In the genomic region with DNA sequence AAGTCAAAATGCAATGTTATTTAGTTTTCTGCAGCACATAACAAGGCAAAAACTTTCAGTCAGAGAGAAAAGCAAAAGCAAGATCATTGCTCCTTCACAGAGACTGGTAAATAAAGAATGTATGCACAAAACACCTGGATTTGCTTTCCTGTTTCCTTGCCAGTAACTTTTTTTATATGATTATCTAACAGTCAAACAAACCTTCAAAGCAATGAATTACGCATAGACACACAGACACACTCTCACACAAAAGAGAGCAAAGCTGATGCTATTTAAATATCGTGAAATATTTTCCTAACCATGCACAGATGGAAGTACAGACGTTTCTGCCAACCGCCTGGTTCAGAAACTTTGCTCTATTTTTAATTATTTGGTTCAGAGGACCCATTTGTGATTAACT, we compare ENCODE assay signal across 1 cellular context.
A peak's percentile ranks its signal among the peaks of the same experiment; 100 is the strongest.
TF ChIP-seq lines count a peak whose summit lies in the region.

No MANE protein-coding gene starts in this region.

TF ChIP-seq in HepG2, 621 proteins besides CTCF, POLR2A, EP300 and RAD21 (continued from another document):
- no peak for TF ChIP-seq ZNF350 (CRISPR knock-in tag; IDR thresholded peaks at IDR 0.05; ENCODE audit: borderline replicate concordance, low read depth)
- TF ChIP-seq, protein P1, sequence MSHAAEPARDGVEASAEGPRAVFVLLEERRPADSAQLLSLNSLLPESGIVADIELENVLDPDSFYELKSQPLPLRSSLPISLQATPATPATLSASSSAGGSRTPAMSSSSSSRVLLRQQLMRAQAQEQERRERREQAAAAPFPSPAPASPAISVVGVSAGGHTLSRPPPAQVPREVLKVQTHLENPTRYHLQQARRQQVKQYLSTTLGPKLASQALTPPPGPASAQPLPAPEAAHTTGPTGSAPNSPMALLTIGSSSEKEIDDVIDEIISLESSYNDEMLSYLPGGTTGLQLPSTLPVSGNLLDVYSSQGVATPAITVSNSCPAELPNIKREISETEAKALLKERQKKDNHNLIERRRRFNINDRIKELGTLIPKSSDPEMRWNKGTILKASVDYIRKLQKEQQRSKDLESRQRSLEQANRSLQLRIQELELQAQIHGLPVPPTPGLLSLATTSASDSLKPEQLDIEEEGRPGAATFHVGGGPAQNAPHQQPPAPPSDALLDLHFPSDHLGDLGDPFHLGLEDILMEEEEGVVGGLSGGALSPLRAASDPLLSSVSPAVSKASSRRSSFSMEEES (CRISPR knock-in tag; IDR thresholded peaks at IDR 0.05): no peak
- no peak for TF ChIP-seq ZBTB38 (CRISPR knock-in tag; IDR thresholded peaks at IDR 0.05)
- TF ChIP-seq, protein P2, sequence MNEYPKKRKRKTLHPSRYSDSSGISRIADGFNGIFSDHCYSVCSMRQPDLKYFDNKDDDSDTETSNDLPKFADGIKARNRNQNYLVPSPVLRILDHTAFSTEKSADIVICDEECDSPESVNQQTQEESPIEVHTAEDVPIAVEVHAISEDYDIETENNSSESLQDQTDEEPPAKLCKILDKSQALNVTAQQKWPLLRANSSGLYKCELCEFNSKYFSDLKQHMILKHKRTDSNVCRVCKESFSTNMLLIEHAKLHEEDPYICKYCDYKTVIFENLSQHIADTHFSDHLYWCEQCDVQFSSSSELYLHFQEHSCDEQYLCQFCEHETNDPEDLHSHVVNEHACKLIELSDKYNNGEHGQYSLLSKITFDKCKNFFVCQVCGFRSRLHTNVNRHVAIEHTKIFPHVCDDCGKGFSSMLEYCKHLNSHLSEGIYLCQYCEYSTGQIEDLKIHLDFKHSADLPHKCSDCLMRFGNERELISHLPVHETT (CRISPR knock-in tag; conservative IDR thresholded peaks at IDR 0.05): no peak
- TF ChIP-seq RBM22 (optimal IDR thresholded peaks at IDR 0.05; ENCODE audit: low read length): no peak
- TF ChIP-seq ZSCAN29 (CRISPR knock-in tag; conservative IDR thresholded peaks at IDR 0.05): no peak
- TF ChIP-seq, protein P3, sequence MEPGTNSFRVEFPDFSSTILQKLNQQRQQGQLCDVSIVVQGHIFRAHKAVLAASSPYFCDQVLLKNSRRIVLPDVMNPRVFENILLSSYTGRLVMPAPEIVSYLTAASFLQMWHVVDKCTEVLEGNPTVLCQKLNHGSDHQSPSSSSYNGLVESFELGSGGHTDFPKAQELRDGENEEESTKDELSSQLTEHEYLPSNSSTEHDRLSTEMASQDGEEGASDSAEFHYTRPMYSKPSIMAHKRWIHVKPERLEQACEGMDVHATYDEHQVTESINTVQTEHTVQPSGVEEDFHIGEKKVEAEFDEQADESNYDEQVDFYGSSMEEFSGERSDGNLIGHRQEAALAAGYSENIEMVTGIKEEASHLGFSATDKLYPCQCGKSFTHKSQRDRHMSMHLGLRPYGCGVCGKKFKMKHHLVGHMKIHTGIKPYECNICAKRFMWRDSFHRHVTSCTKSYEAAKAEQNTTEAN (CRISPR knock-in tag; conservative IDR thresholded peaks at IDR 0.05): no peak
- no peak for TF ChIP-seq MED8 (CRISPR knock-in tag; IDR thresholded peaks at IDR 0.05; ENCODE audit: insufficient replicate concordance)
- no peak for TF ChIP-seq PHF21A (CRISPR knock-in tag; IDR thresholded peaks at IDR 0.05)
- no peak for TF ChIP-seq ZNF260 (CRISPR knock-in tag; IDR thresholded peaks at IDR 0.05; ENCODE audit: borderline replicate concordance, low read depth)
- TF ChIP-seq ZNF510 (CRISPR knock-in tag; IDR thresholded peaks at IDR 0.05; ENCODE audit: low read depth): no peak
- TF ChIP-seq, protein P4, sequence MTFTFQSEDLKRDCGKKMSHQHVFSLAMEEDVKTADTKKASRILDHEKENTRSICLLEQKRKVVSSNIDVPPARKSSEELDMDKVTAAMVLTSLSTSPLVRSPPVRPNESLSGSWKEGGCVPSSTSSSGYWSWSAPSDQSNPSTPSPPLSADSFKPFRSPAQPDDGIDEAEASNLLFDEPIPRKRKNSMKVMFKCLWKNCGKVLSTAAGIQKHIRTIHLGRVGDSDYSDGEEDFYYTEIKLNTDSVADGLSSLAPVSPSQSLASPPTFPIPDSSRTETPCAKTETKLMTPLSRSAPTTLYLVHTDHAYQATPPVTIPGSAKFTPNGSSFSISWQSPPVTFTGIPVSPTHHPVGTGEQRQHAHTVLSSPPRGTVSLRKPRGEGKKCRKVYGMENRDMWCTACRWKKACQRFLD (CRISPR knock-in tag; IDR thresholded peaks at IDR 0.05; ENCODE audit: borderline replicate concordance): no peak
- TF ChIP-seq ZNF543 (CRISPR knock-in tag; IDR thresholded peaks at IDR 0.05): no peak
- TF ChIP-seq, protein P5, sequence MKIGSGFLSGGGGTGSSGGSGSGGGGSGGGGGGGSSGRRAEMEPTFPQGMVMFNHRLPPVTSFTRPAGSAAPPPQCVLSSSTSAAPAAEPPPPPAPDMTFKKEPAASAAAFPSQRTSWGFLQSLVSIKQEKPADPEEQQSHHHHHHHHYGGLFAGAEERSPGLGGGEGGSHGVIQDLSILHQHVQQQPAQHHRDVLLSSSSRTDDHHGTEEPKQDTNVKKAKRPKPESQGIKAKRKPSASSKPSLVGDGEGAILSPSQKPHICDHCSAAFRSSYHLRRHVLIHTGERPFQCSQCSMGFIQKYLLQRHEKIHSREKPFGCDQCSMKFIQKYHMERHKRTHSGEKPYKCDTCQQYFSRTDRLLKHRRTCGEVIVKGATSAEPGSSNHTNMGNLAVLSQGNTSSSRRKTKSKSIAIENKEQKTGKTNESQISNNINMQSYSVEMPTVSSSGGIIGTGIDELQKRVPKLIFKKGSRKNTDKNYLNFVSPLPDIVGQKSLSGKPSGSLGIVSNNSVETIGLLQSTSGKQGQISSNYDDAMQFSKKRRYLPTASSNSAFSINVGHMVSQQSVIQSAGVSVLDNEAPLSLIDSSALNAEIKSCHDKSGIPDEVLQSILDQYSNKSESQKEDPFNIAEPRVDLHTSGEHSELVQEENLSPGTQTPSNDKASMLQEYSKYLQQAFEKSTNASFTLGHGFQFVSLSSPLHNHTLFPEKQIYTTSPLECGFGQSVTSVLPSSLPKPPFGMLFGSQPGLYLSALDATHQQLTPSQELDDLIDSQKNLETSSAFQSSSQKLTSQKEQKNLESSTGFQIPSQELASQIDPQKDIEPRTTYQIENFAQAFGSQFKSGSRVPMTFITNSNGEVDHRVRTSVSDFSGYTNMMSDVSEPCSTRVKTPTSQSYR (CRISPR knock-in tag; IDR thresholded peaks at IDR 0.05; ENCODE audit: borderline replicate concordance): no peak
- no peak for TF ChIP-seq TAF15 (IDR thresholded peaks at IDR 0.05; ENCODE audit: low read depth, low read length, poor library complexity, severe bottlenecking)
- TF ChIP-seq, protein P6, sequence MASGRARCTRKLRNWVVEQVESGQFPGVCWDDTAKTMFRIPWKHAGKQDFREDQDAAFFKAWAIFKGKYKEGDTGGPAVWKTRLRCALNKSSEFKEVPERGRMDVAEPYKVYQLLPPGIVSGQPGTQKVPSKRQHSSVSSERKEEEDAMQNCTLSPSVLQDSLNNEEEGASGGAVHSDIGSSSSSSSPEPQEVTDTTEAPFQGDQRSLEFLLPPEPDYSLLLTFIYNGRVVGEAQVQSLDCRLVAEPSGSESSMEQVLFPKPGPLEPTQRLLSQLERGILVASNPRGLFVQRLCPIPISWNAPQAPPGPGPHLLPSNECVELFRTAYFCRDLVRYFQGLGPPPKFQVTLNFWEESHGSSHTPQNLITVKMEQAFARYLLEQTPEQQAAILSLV (CRISPR knock-in tag; IDR thresholded peaks at IDR 0.05; ENCODE audit: borderline replicate concordance): no peak
- TF ChIP-seq, protein P7, sequence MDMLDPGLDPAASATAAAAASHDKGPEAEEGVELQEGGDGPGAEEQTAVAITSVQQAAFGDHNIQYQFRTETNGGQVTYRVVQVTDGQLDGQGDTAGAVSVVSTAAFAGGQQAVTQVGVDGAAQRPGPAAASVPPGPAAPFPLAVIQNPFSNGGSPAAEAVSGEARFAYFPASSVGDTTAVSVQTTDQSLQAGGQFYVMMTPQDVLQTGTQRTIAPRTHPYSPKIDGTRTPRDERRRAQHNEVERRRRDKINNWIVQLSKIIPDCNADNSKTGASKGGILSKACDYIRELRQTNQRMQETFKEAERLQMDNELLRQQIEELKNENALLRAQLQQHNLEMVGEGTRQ (IDR thresholded peaks at IDR 0.05; ENCODE audit: low read depth, low read length): no peak
- TF ChIP-seq, protein P7 (CRISPR knock-in tag; IDR thresholded peaks at IDR 0.05; ENCODE audit: borderline replicate concordance): no peak
- no peak for TF ChIP-seq TAF1 (CRISPR knock-in tag; IDR thresholded peaks at IDR 0.05)
- TF ChIP-seq, protein P8, sequence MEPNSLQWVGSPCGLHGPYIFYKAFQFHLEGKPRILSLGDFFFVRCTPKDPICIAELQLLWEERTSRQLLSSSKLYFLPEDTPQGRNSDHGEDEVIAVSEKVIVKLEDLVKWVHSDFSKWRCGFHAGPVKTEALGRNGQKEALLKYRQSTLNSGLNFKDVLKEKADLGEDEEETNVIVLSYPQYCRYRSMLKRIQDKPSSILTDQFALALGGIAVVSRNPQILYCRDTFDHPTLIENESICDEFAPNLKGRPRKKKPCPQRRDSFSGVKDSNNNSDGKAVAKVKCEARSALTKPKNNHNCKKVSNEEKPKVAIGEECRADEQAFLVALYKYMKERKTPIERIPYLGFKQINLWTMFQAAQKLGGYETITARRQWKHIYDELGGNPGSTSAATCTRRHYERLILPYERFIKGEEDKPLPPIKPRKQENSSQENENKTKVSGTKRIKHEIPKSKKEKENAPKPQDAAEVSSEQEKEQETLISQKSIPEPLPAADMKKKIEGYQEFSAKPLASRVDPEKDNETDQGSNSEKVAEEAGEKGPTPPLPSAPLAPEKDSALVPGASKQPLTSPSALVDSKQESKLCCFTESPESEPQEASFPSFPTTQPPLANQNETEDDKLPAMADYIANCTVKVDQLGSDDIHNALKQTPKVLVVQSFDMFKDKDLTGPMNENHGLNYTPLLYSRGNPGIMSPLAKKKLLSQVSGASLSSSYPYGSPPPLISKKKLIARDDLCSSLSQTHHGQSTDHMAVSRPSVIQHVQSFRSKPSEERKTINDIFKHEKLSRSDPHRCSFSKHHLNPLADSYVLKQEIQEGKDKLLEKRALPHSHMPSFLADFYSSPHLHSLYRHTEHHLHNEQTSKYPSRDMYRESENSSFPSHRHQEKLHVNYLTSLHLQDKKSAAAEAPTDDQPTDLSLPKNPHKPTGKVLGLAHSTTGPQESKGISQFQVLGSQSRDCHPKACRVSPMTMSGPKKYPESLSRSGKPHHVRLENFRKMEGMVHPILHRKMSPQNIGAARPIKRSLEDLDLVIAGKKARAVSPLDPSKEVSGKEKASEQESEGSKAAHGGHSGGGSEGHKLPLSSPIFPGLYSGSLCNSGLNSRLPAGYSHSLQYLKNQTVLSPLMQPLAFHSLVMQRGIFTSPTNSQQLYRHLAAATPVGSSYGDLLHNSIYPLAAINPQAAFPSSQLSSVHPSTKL (CRISPR knock-in tag; IDR thresholded peaks at IDR 0.05): peak; percentile 60
- TF ChIP-seq TP53 (CRISPR knock-in tag; conservative IDR thresholded peaks at IDR 0.05): no peak
- TF ChIP-seq AGO1 (IDR thresholded peaks at IDR 0.05; ENCODE audit: low read depth, low read length, poor library complexity, severe bottlenecking): no peak
- 0 out of 2 replicates have a peak, but pooled peaks have one; percentile 22 for TF ChIP-seq CEBPG (CRISPR knock-in tag; IDR thresholded peaks at IDR 0.05)
- no peak for TF ChIP-seq NR2F6 (IDR thresholded peaks at IDR 0.05)
- no peak for TF ChIP-seq NR2F6 (CRISPR knock-in tag; IDR thresholded peaks at IDR 0.05)
- TF ChIP-seq, protein P9, sequence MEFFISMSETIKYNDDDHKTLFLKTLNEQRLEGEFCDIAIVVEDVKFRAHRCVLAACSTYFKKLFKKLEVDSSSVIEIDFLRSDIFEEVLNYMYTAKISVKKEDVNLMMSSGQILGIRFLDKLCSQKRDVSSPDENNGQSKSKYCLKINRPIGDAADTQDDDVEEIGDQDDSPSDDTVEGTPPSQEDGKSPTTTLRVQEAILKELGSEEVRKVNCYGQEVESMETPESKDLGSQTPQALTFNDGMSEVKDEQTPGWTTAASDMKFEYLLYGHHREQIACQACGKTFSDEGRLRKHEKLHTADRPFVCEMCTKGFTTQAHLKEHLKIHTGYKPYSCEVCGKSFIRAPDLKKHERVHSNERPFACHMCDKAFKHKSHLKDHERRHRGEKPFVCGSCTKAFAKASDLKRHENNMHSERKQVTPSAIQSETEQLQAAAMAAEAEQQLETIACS (CRISPR knock-in tag; IDR thresholded peaks at IDR 0.05): no peak
- no peak for TF ChIP-seq HMG20B (CRISPR knock-in tag; conservative IDR thresholded peaks at IDR 0.05)
